In the genomic region with DNA sequence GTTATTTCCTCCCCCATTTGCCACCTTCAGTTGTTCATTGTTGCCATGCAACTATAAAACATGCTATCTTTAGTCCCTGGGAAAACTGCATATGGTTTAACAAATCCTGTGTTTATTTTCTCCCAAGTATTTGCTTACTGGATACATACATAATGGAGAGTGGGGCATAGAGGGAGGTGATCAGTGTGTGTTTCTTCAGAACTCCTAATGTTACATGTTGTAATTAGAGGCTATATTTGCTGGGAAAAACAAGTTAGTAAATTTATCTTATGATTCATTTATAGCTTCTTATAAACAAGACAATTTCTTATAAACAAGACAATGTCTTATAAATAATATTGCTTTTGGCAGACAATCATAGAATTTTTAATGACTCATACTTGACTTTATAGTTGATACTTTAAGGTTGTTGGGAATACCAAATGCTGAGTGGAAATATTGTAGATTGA, we compare ENCODE assay signal across 2 cellular contexts.
TF ChIP-seq lines count a peak whose summit lies in the region.

No MANE protein-coding gene starts in this region.

TF ChIP-seq in SK-N-SH treated with all-trans-retinoic acid at 6 μM for 48 hours, 23 proteins besides CTCF, POLR2A, EP300 and RAD21:
- TF ChIP-seq, protein P1, sequence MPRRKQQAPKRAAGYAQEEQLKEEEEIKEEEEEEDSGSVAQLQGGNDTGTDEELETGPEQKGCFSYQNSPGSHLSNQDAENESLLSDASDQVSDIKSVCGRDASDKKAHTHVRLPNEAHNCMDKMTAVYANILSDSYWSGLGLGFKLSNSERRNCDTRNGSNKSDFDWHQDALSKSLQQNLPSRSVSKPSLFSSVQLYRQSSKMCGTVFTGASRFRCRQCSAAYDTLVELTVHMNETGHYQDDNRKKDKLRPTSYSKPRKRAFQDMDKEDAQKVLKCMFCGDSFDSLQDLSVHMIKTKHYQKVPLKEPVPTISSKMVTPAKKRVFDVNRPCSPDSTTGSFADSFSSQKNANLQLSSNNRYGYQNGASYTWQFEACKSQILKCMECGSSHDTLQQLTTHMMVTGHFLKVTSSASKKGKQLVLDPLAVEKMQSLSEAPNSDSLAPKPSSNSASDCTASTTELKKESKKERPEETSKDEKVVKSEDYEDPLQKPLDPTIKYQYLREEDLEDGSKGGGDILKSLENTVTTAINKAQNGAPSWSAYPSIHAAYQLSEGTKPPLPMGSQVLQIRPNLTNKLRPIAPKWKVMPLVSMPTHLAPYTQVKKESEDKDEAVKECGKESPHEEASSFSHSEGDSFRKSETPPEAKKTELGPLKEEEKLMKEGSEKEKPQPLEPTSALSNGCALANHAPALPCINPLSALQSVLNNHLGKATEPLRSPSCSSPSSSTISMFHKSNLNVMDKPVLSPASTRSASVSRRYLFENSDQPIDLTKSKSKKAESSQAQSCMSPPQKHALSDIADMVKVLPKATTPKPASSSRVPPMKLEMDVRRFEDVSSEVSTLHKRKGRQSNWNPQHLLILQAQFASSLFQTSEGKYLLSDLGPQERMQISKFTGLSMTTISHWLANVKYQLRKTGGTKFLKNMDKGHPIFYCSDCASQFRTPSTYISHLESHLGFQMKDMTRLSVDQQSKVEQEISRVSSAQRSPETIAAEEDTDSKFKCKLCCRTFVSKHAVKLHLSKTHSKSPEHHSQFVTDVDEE (CRISPR knock-in tag; IDR thresholded peaks at IDR 0.05) = no peak
- TF ChIP-seq ZNF8 (CRISPR knock-in tag; IDR thresholded peaks at IDR 0.05) (no peak), TCF4 (CRISPR knock-in tag; IDR thresholded peaks at IDR 0.05; ENCODE audit: borderline replicate concordance) (no peak), SNAI2 (CRISPR knock-in tag; IDR thresholded peaks at IDR 0.05) (no peak), ESRRG (CRISPR knock-in tag; IDR thresholded peaks at IDR 0.05) (no peak), TOX (CRISPR knock-in tag; IDR thresholded peaks at IDR 0.05; ENCODE audit: borderline replicate concordance) (no peak), CREB5 (CRISPR knock-in tag; IDR thresholded peaks at IDR 0.05; ENCODE audit: low read depth) (no peak), ZC3H10 (CRISPR knock-in tag; IDR thresholded peaks at IDR 0.05) (no peak), BACH2 (CRISPR knock-in tag; IDR thresholded peaks at IDR 0.05; ENCODE audit: borderline replicate concordance) (no peak)
- TF ChIP-seq, protein P2, sequence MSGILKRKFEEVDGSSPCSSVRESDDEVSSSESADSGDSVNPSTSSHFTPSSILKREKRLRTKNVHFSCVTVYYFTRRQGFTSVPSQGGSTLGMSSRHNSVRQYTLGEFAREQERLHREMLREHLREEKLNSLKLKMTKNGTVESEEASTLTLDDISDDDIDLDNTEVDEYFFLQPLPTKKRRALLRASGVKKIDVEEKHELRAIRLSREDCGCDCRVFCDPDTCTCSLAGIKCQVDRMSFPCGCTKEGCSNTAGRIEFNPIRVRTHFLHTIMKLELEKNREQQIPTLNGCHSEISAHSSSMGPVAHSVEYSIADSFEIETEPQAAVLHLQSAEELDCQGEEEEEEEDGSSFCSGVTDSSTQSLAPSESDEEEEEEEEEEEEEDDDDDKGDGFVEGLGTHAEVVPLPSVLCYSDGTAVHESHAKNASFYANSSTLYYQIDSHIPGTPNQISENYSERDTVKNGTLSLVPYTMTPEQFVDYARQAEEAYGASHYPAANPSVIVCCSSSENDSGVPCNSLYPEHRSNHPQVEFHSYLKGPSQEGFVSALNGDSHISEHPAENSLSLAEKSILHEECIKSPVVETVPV (CRISPR knock-in tag; IDR thresholded peaks at IDR 0.05) = no peak

TF ChIP-seq in SK-N-SH, 30 proteins besides CTCF, POLR2A, EP300 and RAD21 (continued from another document):
- TF ChIP-seq RFX5 (IDR thresholded peaks at IDR 0.05; ENCODE audit: low read length) = no peak
- TF ChIP-seq MXI1 (IDR thresholded peaks at IDR 0.05; ENCODE audit: low read depth, low read length) = no peak
- TF ChIP-seq PBX3 (IDR thresholded peaks at IDR 0.05) = no peak
- TF ChIP-seq NFIC (IDR thresholded peaks at IDR 0.05; ENCODE audit: borderline replicate concordance) = no peak
- TF ChIP-seq, protein P3, sequence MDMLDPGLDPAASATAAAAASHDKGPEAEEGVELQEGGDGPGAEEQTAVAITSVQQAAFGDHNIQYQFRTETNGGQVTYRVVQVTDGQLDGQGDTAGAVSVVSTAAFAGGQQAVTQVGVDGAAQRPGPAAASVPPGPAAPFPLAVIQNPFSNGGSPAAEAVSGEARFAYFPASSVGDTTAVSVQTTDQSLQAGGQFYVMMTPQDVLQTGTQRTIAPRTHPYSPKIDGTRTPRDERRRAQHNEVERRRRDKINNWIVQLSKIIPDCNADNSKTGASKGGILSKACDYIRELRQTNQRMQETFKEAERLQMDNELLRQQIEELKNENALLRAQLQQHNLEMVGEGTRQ (IDR thresholded peaks at IDR 0.05; ENCODE audit: borderline replicate concordance, low read depth, low read length) = no peak
- TF ChIP-seq FOXJ3 (CRISPR knock-in tag; IDR thresholded peaks at IDR 0.05) = no peak
- TF ChIP-seq YY1 (IDR thresholded peaks at IDR 0.05; ENCODE audit: low read depth) = no peak
